Comparison of ENCODE assay signal across 13 cellular contexts in the genomic region with DNA sequence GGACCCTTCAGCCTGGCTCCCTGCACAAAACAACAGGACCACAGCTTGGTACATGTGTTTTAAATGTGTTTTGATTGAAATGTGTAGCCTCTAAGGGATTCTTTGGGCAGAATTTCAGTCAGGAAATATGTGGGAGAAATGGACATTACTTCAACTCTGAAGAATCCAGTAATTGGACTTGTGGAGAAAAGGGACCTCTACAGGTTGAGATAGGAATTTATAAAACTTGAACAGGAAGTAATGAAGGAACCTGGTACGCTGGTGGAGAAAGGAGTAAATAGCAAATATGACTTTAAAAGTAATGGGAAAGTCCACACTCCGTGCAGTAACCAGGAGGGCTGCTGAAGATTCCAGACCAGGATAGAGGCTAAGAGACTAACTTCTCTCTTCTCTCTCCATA.
DNase-seq lines count a peak whose midpoint lies in the region; ATAC-seq and TF ChIP-seq lines count a peak whose summit lies in the region.
"Had no signal": no experiment of that assay in that cellular context is flagged by ENCODE, and none has a peak within 500 bp of the region (broad histone marks: within the 10 kb centered on the region; RNA-seq: fewer than 3 reads in every experiment).

No MANE protein-coding gene starts in this region.

- H3K27me3 ChIP-seq in esophagus muscularis mucosa = no peaks in the 10 kb centered on the region

- ATAC-seq in HG02798 (IDR thresholded peaks at IDR 0.05; ENCODE audit: poor library complexity, unreplicated experiment) (no peak), GM18861 (IDR thresholded peaks at IDR 0.05; ENCODE audit: unreplicated experiment) (no peak), HG03469 (IDR thresholded peaks at IDR 0.05; ENCODE audit: unreplicated experiment) (no peak)

- TF ChIP-seq CTCF in esophagus muscularis mucosa (IDR thresholded peaks at IDR 0.05) = no peak

- H3K27ac ChIP-seq in esophagus muscularis mucosa (replicated peaks in 1 of 4) = no peak overlapping the region

- no peaks in the 10 kb centered on the region for H3K4me1 ChIP-seq in esophagus muscularis mucosa

- H3K4me1 Mint-ChIP-seq in activated CD4-positive, alpha-beta T cell treated with anti-CD3 and anti-CD28 coated beads, Interleukin-2, amount 10 ng/mL, durations not matched to agents 24 days and 14 days = no peaks in the 10 kb centered on the region

- H3K36me3 ChIP-seq in esophagus muscularis mucosa = no peaks in the 10 kb centered on the region

- no peak overlapping the region for H3K4me3 Mint-ChIP-seq in activated CD4-positive, alpha-beta T cell treated with anti-CD3 and anti-CD28 coated beads, Interleukin-2, amount 10 ng/mL, durations not matched to agents 24 days and 14 days
- H3K4me3 Mint-ChIP-seq: stimulated activated naive CD8-positive, alpha-beta T cell treated with anti-CD3 and anti-CD28 coated beads, Interleukin-15, Interleukin-2, amounts not matched to agents 100 ng/mL and 50 ng/mL, for 24 hours had no signal

- WGBS in esophagus muscularis mucosa = 29% methylated on average over 2 of the region's 2 CpGs

- TF ChIP-seq POLR2A in esophagus muscularis mucosa (IDR thresholded peaks at IDR 0.05; ENCODE audit: low read depth) = no peak

- no peaks in the 10 kb centered on the region for H3K36me3 Mint-ChIP-seq in activated CD4-positive, alpha-beta T cell treated with anti-CD3 and anti-CD28 coated beads, Interleukin-2, amount 10 ng/mL, durations not matched to agents 24 days and 14 days (ENCODE audit: low read depth)

- DNase-seq in COLO829 (ENCODE audit: low spot score) = peak; percentile 16
- DNase-seq in HCEC 1CT = peak; percentile 2
- DNase-seq in NCI-H82 (lab: John Stamatoyannopoulos, UW) = peak; percentile 44
- DNase-seq in esophagus muscularis mucosa (ENCODE audit: extremely low spot score) = peak; percentile 37
- DNase-seq in activated CD4-positive, alpha-beta T cell treated with anti-CD3 and anti-CD28 coated beads, Interleukin-2, amount 10 ng/mL, durations not matched to agents 24 days and 14 days = no peak
- DNase-seq: activated CD4-positive, alpha-beta T cell treated with anti-CD3 and anti-CD28 coated beads, Interleukin-2, amount 50 U/mL, for 1 hour; activated effector memory CD4-positive, alpha-beta T cell treated with anti-CD3 and anti-CD28 coated beads, Interleukin-2, amount 50 U/mL, for 16 hours; NCI-H774; stimulated activated CD4-positive, alpha-beta T cell treated with anti-CD3 and anti-CD28 coated beads, Interleukin-4, amount 100 ng/mL, for 1 hour had no signal

- intact Hi-C loops in esophagus muscularis mucosa (cut with DNase I) = no loop called here
- intact Hi-C loops in activated CD4-positive, alpha-beta T cell treated with anti-CD3 and anti-CD28 coated beads, Interleukin-2, amount 10 ng/mL, durations not matched to agents 24 days and 14 days (cut with micrococcal nuclease) = no loop called here

- TF ChIP-seq EP300 in esophagus muscularis mucosa (IDR thresholded peaks at IDR 0.05) = no peak

- H3K9me3 Mint-ChIP-seq in activated CD4-positive, alpha-beta T cell treated with anti-CD3 and anti-CD28 coated beads, Interleukin-2, amount 10 ng/mL, durations not matched to agents 24 days and 14 days = no peaks in the 10 kb centered on the region
- H3K9me3 Mint-ChIP-seq: stimulated activated naive CD8-positive, alpha-beta T cell treated with anti-CD3 and anti-CD28 coated beads, Interleukin-15, Interleukin-2, amounts not matched to agents 100 ng/mL and 50 ng/mL, for 24 hours had no signal

- no peak overlapping the region for H3K27ac Mint-ChIP-seq in activated CD4-positive, alpha-beta T cell treated with anti-CD3 and anti-CD28 coated beads, Interleukin-2, amount 10 ng/mL, durations not matched to agents 24 days and 14 days
- H3K27ac Mint-ChIP-seq: stimulated activated naive CD8-positive, alpha-beta T cell treated with anti-CD3 and anti-CD28 coated beads, Interleukin-15, Interleukin-2, amounts not matched to agents 100 ng/mL and 50 ng/mL, for 24 hours had no signal

- H3K4me3 ChIP-seq in esophagus muscularis mucosa = no peak overlapping the region

- no peaks in the 10 kb centered on the region for H3K27me3 Mint-ChIP-seq in activated CD4-positive, alpha-beta T cell treated with anti-CD3 and anti-CD28 coated beads, Interleukin-2, amount 10 ng/mL, durations not matched to agents 24 days and 14 days
- H3K27me3 Mint-ChIP-seq: stimulated activated naive CD8-positive, alpha-beta T cell treated with anti-CD3 and anti-CD28 coated beads, Interleukin-15, Interleukin-2, amounts not matched to agents 100 ng/mL and 50 ng/mL, for 24 hours had no signal

- H3K9me3 ChIP-seq in esophagus muscularis mucosa = no peaks in the 10 kb centered on the region
